1 cellular context compared by ENCODE assay signal in genomic region chr5:115624994-115625393, GRCh38.
A peak's percentile ranks its signal among the peaks of the same experiment; 100 is the strongest.
TF ChIP-seq lines count a peak whose summit lies in the region.

No MANE protein-coding gene starts in this region.

TF ChIP-seq in GM12878, 131 proteins besides CTCF, POLR2A, EP300 and RAD21:
- TF ChIP-seq KDM1A (IDR thresholded peaks at IDR 0.05; ENCODE audit: borderline replicate concordance), result no peak
- peak; percentile 68 for TF ChIP-seq YY1 (IDR thresholded peaks at IDR 0.05; ENCODE audit: low read depth, low read length)
